20 cellular contexts compared by ENCODE assay signal in genomic region chr17:1078062-1078711, GRCh38.
DNase-seq lines count a peak whose midpoint lies in the region; ATAC-seq, FAIRE-seq and TF ChIP-seq lines count a peak whose summit lies in the region.
"Had no signal": no experiment of that assay in that cellular context is flagged by ENCODE, and none has a peak within 500 bp of the region (broad histone marks: within the 10 kb centered on the region; RNA-seq: fewer than 3 reads in every experiment).

No MANE protein-coding gene starts in this region.

- peak overlapping the region; percentile 12 for H3K27ac Mint-ChIP-seq in activated naive CD8-positive, alpha-beta T cell treated with anti-CD3 and anti-CD28 coated beads, Interleukin-2, amount 10 ng/mL, durations not matched to agents 7 days and 5 days
- no peak overlapping the region for H3K27ac Mint-ChIP-seq in activated naive CD8-positive, alpha-beta T cell treated with anti-CD3 and anti-CD28 coated beads, Interleukin-2, amount 50 U/mL, for 24 hours

- peak overlapping the region; percentile 82; the same call in 1 of the 2 replicates for H4K8ac ChIP-seq in H1 (ENCODE audit: extremely low read depth, insufficient read depth, low read length)
- peak overlapping the region; percentile 82 for H4K8ac ChIP-seq in neuronal stem cell (ENCODE audit: low read depth, low read length)

- no peak overlapping the region for H3K4ac ChIP-seq in H1 (replicated peaks; ENCODE audit: insufficient read length, low read depth, low read length)
- peak overlapping the region; percentile 77 for H3K4ac ChIP-seq in neuronal stem cell (ENCODE audit: low read length)

- no peaks in the 10 kb centered on the region for H3K27me3 ChIP-seq in HUES64 (ENCODE audit: insufficient read depth, low read length)
- peaks cover 0 to 2% (median 1%) of the 10 kb centered on the region in 4 experiments; a peak in 2 of 7 replicates for H3K27me3 ChIP-seq in H1 (replicated peaks in 1 of 4; ENCODE audit: control insufficient read depth in 3 of 4, extremely low read depth in 1 of 4, insufficient read depth in 3 of 4, low read length in 3 of 4)
- no peaks in the 10 kb centered on the region for H3K27me3 ChIP-seq in neuronal stem cell (ENCODE audit: control insufficient read depth in 3 of 3, insufficient read depth in 3 of 3, low read depth in 1 of 3, low read length in 3 of 3)
- H3K27me3 ChIP-seq: body of pancreas, foreskin keratinocyte, left lung had no signal

- H4K91ac ChIP-seq in H1 (replicated peaks; ENCODE audit: insufficient read length, low read length): no peak overlapping the region
- H4K91ac ChIP-seq in neuronal stem cell (ENCODE audit: low read depth, low read length, poor library complexity): no peak overlapping the region

- H3K56ac ChIP-seq in H1 (replicated peaks; ENCODE audit: insufficient read length, low read depth, low read length): no peak overlapping the region

- peaks cover 0 to 2% of the 10 kb centered on the region in 2 experiments for H4K20me1 ChIP-seq in H1 (replicated peaks in 1 of 2; ENCODE audit: control insufficient read depth in 1 of 2, insufficient read depth in 2 of 2, low read length in 2 of 2)

- peaks cover 2% of the 10 kb centered on the region for H3K36me3 Mint-ChIP-seq in activated naive CD8-positive, alpha-beta T cell treated with anti-CD3 and anti-CD28 coated beads, Interleukin-2, amount 10 ng/mL, durations not matched to agents 7 days and 5 days
- H3K36me3 Mint-ChIP-seq in activated naive CD8-positive, alpha-beta T cell treated with anti-CD3 and anti-CD28 coated beads, Interleukin-2, amount 50 U/mL, for 24 hours (ENCODE audit: low read depth): peaks cover 4% of the 10 kb centered on the region

- no peaks in the 10 kb centered on the region; the same call in 1 of the 2 replicates for H3K23me2 ChIP-seq in H1 (ENCODE audit: low read depth, low read length)

- ATAC-seq in activated naive CD8-positive, alpha-beta T cell treated with anti-CD3 and anti-CD28 coated beads, Interleukin-2, amount 10 ng/mL, durations not matched to agents 7 days and 5 days (ENCODE audit: low read depth): no peak
- ATAC-seq in activated naive CD8-positive, alpha-beta T cell treated with anti-CD3 and anti-CD28 coated beads, Interleukin-2, amount 50 U/mL, for 24 hours: no peak
- ATAC-seq in HG03039 (IDR thresholded peaks at IDR 0.05; ENCODE audit: unreplicated experiment): no peak
- ATAC-seq: body of pancreas, foreskin keratinocyte, left lung had no signal

- no peak overlapping the region for H2BK20ac ChIP-seq in H1 (ENCODE audit: low read length)

- no peak overlapping the region for H3K27ac ChIP-seq in HUES64 (ENCODE audit: low read depth, low read length)
- no peak overlapping the region for H3K27ac ChIP-seq in H1 (ENCODE audit: low read depth, low read length)
- H3K27ac ChIP-seq in neuronal stem cell (replicated peaks; ENCODE audit: low read length): no peak overlapping the region
- H3K27ac ChIP-seq: body of pancreas, foreskin keratinocyte, left lung had no signal

- WGBS in HUES64: 76% methylated on average over 37 of the region's 37 CpGs
- WGBS in H1 (ENCODE audit: extremely low coverage in 1 of 2, insufficient coverage in 1 of 2, insufficient read length in 1 of 2, insufficient replicate concordance in 2 of 2, low coverage in 1 of 2, low lambda C conversion rate in 2 of 2, missing lambda C conversion rate in 1 of 2), 2 experiments: 71% methylated on average over 37 of the region's 37 CpGs; no CpG with 5 or more reads in 1 of the 2 experiments
- WGBS in neuronal stem cell (ENCODE audit: extremely low coverage in 2 of 2, insufficient read length in 2 of 2, insufficient replicate concordance in 1 of 2), 2 donors: no CpG with 5 or more reads among the region's 37 CpGs

- H3K9me3 Mint-ChIP-seq in activated naive CD8-positive, alpha-beta T cell treated with anti-CD3 and anti-CD28 coated beads, Interleukin-2, amount 10 ng/mL, durations not matched to agents 7 days and 5 days: no peaks in the 10 kb centered on the region
- no peaks in the 10 kb centered on the region for H3K9me3 Mint-ChIP-seq in activated naive CD8-positive, alpha-beta T cell treated with anti-CD3 and anti-CD28 coated beads, Interleukin-2, amount 50 U/mL, for 24 hours
- H3K9me3 Mint-ChIP-seq: CD8-positive, alpha-beta memory T cell had no signal

- no peak for TF ChIP-seq POLR2A in H1 (IDR thresholded peaks at IDR 0.05; ENCODE audit: control extremely low read depth in 1 of 2, low read depth in 2 of 2, low read length in 2 of 2)

- no peak overlapping the region for H3K4me3 Mint-ChIP-seq in activated naive CD8-positive, alpha-beta T cell treated with anti-CD3 and anti-CD28 coated beads, Interleukin-2, amount 10 ng/mL, durations not matched to agents 7 days and 5 days
- no peak overlapping the region for H3K4me3 Mint-ChIP-seq in activated naive CD8-positive, alpha-beta T cell treated with anti-CD3 and anti-CD28 coated beads, Interleukin-2, amount 50 U/mL, for 24 hours
- H3K4me3 Mint-ChIP-seq: CD8-positive, alpha-beta memory T cell had no signal

- H3K9ac ChIP-seq in HUES64 (ENCODE audit: low read depth, low read length): peak overlapping the region; percentile 56; the same call in 1 of the 2 replicates
- H3K9ac ChIP-seq in H1 (replicated peaks in 1 of 4; ENCODE audit: extremely low read depth in 1 of 4, low read depth in 3 of 4, low read length in 3 of 4): no peak overlapping the region
- H3K9ac ChIP-seq in neuronal stem cell (ENCODE audit: low read depth, low read length, poor library complexity): peak overlapping the region; percentile 70

- H3K18ac ChIP-seq in H1 (ENCODE audit: extremely low read depth, low read length) (no peak overlapping the region; the same call in 1 of the 2 replicates), neuronal stem cell (ENCODE audit: low read length) (peak overlapping the region; percentile 87)

- POLR2A ChIA-PET in activated naive CD8-positive, alpha-beta T cell treated with anti-CD3 and anti-CD28 coated beads, Interleukin-2, amount 10 ng/mL, durations not matched to agents 7 days and 5 days (lab: Charles Lee): no interaction called here
- POLR2A ChIA-PET in H1 (lab: Charles Lee; ENCODE audit: partially characterized antibody): interaction anchor here (1.2 to 1.3 kb wide), 2 partner anchors 8 to 10 kb away, joined by 3 to 4 read pairs; no protein-coding TSS in a partner anchor

- no peak for TF ChIP-seq CTCF in H1 (IDR thresholded peaks at IDR 0.05; ENCODE audit: control extremely low read depth in 1 of 3, insufficient read depth in 1 of 3, low read depth in 1 of 3, low read length in 3 of 3)

- H3K27me3 Mint-ChIP-seq in activated naive CD8-positive, alpha-beta T cell treated with anti-CD3 and anti-CD28 coated beads, Interleukin-2, amount 10 ng/mL, durations not matched to agents 7 days and 5 days: no peaks in the 10 kb centered on the region
- H3K27me3 Mint-ChIP-seq in activated naive CD8-positive, alpha-beta T cell treated with anti-CD3 and anti-CD28 coated beads, Interleukin-2, amount 50 U/mL, for 24 hours: no peaks in the 10 kb centered on the region
- H3K27me3 Mint-ChIP-seq: CD8-positive, alpha-beta memory T cell had no signal

- 0 out of 2 replicates have a peak overlapping the region, but pooled peaks have one; percentile 44 for H2BK5ac ChIP-seq in H1 (ENCODE audit: low read depth, low read length)
- H2BK5ac ChIP-seq in neuronal stem cell (ENCODE audit: low read length): peak overlapping the region; percentile 42

- peak overlapping the region; percentile 28 for H3K4me3 ChIP-seq in HUES64 (ENCODE audit: low read length)
- peak overlapping the region in 2 of 4 experiments; percentile 5 to 47; a peak in 3 of 8 replicates for H3K4me3 ChIP-seq in H1 (ENCODE audit: extremely low read depth in 1 of 4, insufficient read depth in 2 of 4, low read depth in 3 of 4, low read length in 4 of 4)
- peak overlapping the region in 1 of 2 donors; percentile 56 for H3K4me3 ChIP-seq in neuronal stem cell (ENCODE audit: low read length in 2 of 2)
- H3K4me3 ChIP-seq: body of pancreas, left lung had no signal

- H3K14ac ChIP-seq in H1 (ENCODE audit: insufficient read length) (no peak overlapping the region), neuronal stem cell (ENCODE audit: low read length) (peak overlapping the region; percentile 5)

- H2AK5ac ChIP-seq in H1 (ENCODE audit: low read depth, low read length) (no peak overlapping the region), neuronal stem cell (ENCODE audit: low read depth, low read length) (peak overlapping the region; percentile 98)

- TF ChIP-seq EP300 in H1 (IDR thresholded peaks at IDR 0.05; ENCODE audit: borderline replicate concordance in 1 of 2, low read depth in 2 of 2, low read length in 2 of 2): no peak

- no peak overlapping the region for H2BK12ac ChIP-seq in H1 (ENCODE audit: low read depth, low read length)
- peak overlapping the region; percentile 90 for H2BK12ac ChIP-seq in neuronal stem cell (ENCODE audit: low read length)

- H3K4me1 Mint-ChIP-seq in activated naive CD8-positive, alpha-beta T cell treated with anti-CD3 and anti-CD28 coated beads, Interleukin-2, amount 10 ng/mL, durations not matched to agents 7 days and 5 days: no peaks in the 10 kb centered on the region
- peaks cover 3% of the 10 kb centered on the region for H3K4me1 Mint-ChIP-seq in activated naive CD8-positive, alpha-beta T cell treated with anti-CD3 and anti-CD28 coated beads, Interleukin-2, amount 50 U/mL, for 24 hours

- H3K23ac ChIP-seq in H1 (ENCODE audit: insufficient read length): no peak overlapping the region
- peak overlapping the region; percentile 96 for H3K23ac ChIP-seq in neuronal stem cell (ENCODE audit: low read depth, low read length, poor library complexity)

- no peak overlapping the region for H4K5ac ChIP-seq in H1 (ENCODE audit: insufficient read length, low read depth, low read length)

- H3K9me3 ChIP-seq in HUES64 (ENCODE audit: insufficient read depth, low read depth, low read length) (no peaks in the 10 kb centered on the region), H1 (ENCODE audit: insufficient read depth in 2 of 2, low read depth in 1 of 2, low read length in 1 of 2) (no peaks in the 10 kb centered on the region), neuronal stem cell (replicated peaks in 1 of 2; ENCODE audit: control insufficient read depth in 2 of 2, insufficient read depth in 1 of 2, low read depth in 1 of 2, low read length in 2 of 2) (peaks cover 0 to 2% of the 10 kb centered on the region in 2 donors)
- H3K9me3 ChIP-seq: body of pancreas, left lung had no signal

- H3K79me1 ChIP-seq in H1 (ENCODE audit: low read depth, low read length) (peaks cover 2% of the 10 kb centered on the region; the same call in 1 of the 2 replicates), neuronal stem cell (ENCODE audit: low read depth, low read length) (peaks cover 4% of the 10 kb centered on the region)

- H2BK120ac ChIP-seq in H1 (replicated peaks; ENCODE audit: low read depth, low read length) (no peak overlapping the region), neuronal stem cell (ENCODE audit: low read depth, low read length) (peak overlapping the region; percentile 10)

- CTCF ChIA-PET in H1 (lab: Charles Lee; ENCODE audit: partially characterized antibody): interaction anchor here (0.5 to 1.3 kb wide), 5 partner anchors 39 to 219 kb away, joined by 3 to 5 read pairs (median 3); no protein-coding TSS in a partner anchor

- H2BK15ac ChIP-seq in H1 (ENCODE audit: low read length) (peak overlapping the region; percentile 16; the same call in 1 of the 2 replicates), neuronal stem cell (ENCODE audit: low read length) (peak overlapping the region; percentile 67)

- H3K4me2 ChIP-seq in H1 (ENCODE audit: insufficient read depth in 1 of 2, low read depth in 2 of 2, low read length in 2 of 2) (peak overlapping the region; percentile 31 to 58), neuronal stem cell (ENCODE audit: insufficient read depth, low read length, poor library complexity, severe bottlenecking) (peak overlapping the region; percentile 50)

- FAIRE-seq in H1 (lab: Jason Lieb, UNC): no peak
- FAIRE-seq: H54, urothelium cell line had no signal

- H3K4me1 ChIP-seq in HUES64 (ENCODE audit: insufficient read depth, low read length) (0 out of 2 replicates have a peak, but pooled peaks cover 8% of the 10 kb centered on the region), H1 (replicated peaks in 1 of 4; ENCODE audit: control insufficient read depth in 3 of 4, insufficient read depth in 4 of 4, low read length in 3 of 4) (peaks cover 0 to 32% (median 17%) of the 10 kb centered on the region in 4 experiments; a peak in 6 of 7 replicates), neuronal stem cell (ENCODE audit: control insufficient read depth in 2 of 2, insufficient read depth in 1 of 2, low read depth in 1 of 2, low read length in 2 of 2) (peaks cover 3 to 26% of the 10 kb centered on the region in 2 donors)

- H3K36me3 ChIP-seq in HUES64 (ENCODE audit: insufficient read depth, low read length) (no peaks in the 10 kb centered on the region), H1 (ENCODE audit: control insufficient read depth in 2 of 4, insufficient read depth in 4 of 4, low read length in 3 of 4) (no peaks in the 10 kb centered on the region), neuronal stem cell (replicated peaks in 1 of 2; ENCODE audit: control insufficient read depth in 2 of 2, insufficient read depth in 2 of 2, low read length in 2 of 2) (peaks cover 10 to 45% of the 10 kb centered on the region in 2 donors)

- H2AFZ ChIP-seq in H1 (ENCODE audit: low read length): no peak overlapping the region
- H2AFZ ChIP-seq in neuronal stem cell (ENCODE audit: low read length): no peak overlapping the region

- no peaks in the 10 kb centered on the region for H3K79me2 ChIP-seq in H1 (ENCODE audit: control insufficient read depth in 1 of 2, insufficient read depth in 2 of 2, low read length in 2 of 2)

- DNase-seq in activated naive CD8-positive, alpha-beta T cell treated with anti-CD3 and anti-CD28 coated beads, Interleukin-2, amount 10 ng/mL, durations not matched to agents 7 days and 5 days: no peak
- DNase-seq in activated naive CD8-positive, alpha-beta T cell treated with anti-CD3 and anti-CD28 coated beads, Interleukin-2, amount 50 U/mL, for 24 hours: no peak
- DNase-seq in H1 (ENCODE audit: low read depth in 1 of 2, low spot score in 2 of 2) (peak in 1 of 2 experiments; percentile 67), neuronal stem cell (ENCODE audit: low spot score) (no peak), amygdala (lab: John Stamatoyannopoulos, UW) (no peak)
- no peak for DNase-seq in activated effector memory CD4-positive, alpha-beta T cell treated with Interleukin-2 at 50 U/mL for 16 hours
- DNase-seq: activated CD4-positive, alpha-beta T cell treated with anti-CD3 and anti-CD28 coated beads, Interleukin-2, amount 50 U/mL, for 48 hours; activated naive CD4-positive, alpha-beta T cell treated with anti-CD3 and anti-CD28 coated beads, Interleukin-2, amount 50 U/mL, for 16 hours; activated T-cell treated with anti-CD3 and anti-CD28 coated beads, Interleukin-2, amount 50 U/mL, for 1 hour; body of pancreas; CD8-positive, alpha-beta memory T cell; cortex of kidney; foreskin keratinocyte; Kasumi-1; NCI-H1436 treated with DMSO at 0.1 percent for 48 hours had no signal

- TF ChIP-seq RAD21 in H1 (IDR thresholded peaks at IDR 0.05 in 1 of 2, conservative IDR thresholded peaks at IDR 0.05 in 1 of 2; ENCODE audit: low read depth in 2 of 2, low read length in 2 of 2): no peak

Comparison
In these comparisons a context has a peak if more than half of its experiments do, and no peak if none do; other contexts are left out.
1. H3K9ac ChIP-seq: peak in HUES64 (single experiment) and neuronal stem cell (single experiment); none in H1 (0 of 4).